ENCODE assay signal across 1 cellular context in the genomic region with DNA sequence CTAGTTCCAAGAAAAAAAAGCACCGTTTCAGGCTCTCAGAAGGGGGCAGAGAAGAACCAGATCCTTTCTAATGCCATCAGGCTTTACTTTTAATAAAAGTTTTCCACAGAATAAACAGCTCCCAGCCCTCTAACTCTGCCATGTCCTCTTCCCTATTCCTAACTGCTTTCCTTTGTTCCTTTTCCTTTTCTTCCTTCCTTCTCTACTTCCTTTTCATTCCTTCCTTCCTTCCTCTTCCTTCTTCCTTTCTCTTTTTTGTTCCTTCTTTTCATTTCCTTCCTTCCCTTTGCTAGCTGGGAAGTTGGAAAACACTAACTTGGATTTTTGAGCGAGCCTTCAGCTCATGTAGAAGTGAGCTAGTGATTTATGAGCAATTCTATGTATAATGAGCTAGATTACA.
TF ChIP-seq lines count a peak whose summit lies in the region.

No MANE protein-coding gene starts in this region.

TF ChIP-seq in K562, 482 proteins besides CTCF, POLR2A, EP300 and RAD21 (continued from another document):
- TF ChIP-seq, protein P1, sequence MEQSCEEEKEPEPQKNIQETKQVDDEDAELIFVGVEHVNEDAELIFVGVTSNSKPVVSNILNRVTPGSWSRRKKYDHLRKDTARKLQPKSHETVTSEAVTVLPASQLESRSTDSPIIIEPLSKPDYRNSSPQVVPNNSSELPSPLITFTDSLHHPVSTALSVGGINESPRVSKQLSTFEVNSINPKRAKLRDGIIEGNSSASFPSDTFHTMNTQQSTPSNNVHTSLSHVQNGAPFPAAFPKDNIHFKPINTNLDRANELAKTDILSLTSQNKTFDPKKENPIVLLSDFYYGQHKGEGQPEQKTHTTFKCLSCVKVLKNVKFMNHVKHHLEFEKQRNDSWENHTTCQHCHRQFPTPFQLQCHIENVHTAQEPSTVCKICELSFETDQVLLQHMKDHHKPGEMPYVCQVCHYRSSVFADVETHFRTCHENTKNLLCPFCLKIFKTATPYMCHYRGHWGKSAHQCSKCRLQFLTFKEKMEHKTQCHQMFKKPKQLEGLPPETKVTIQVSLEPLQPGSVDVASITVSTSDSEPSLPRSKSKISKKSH (CRISPR knock-in tag; IDR thresholded peaks at IDR 0.05), result no peak
